ENCODE assay signal across 8 cellular contexts in genomic region chr1:19209439-19209989, GRCh38. TPM values are rescaled to one million over a fixed set of nuclear protein-coding genes. Genes with fewer than 3 reads are reported as not detected.
DNase-seq lines count a peak whose midpoint lies in the region; TF ChIP-seq lines count a peak whose summit lies in the region.

No MANE protein-coding gene starts in this region.

- no peaks in the 10 kb centered on the region for H3K27me3 ChIP-seq in HAP-1 (ENCODE audit: low read depth)
- no peaks in the 10 kb centered on the region for H3K27me3 ChIP-seq in ovary
- no peaks in the 10 kb centered on the region for H3K27me3 ChIP-seq in uterus

- H3K36me3 ChIP-seq in HAP-1 (replicated peaks) (peaks cover 27% of the 10 kb centered on the region), ovary (no peaks in the 10 kb centered on the region), uterus (no peaks in the 10 kb centered on the region)

- WGBS in ovary, 3 donors, result 0 to 1% (median 1%) methylated on average over 28 of the region's 28 CpGs

- in situ Hi-C loops in HAP-1 (cut with MboI; ENCODE audit: low sequenced_read_pairs), result no loop called here

- no peaks in the 10 kb centered on the region for H3K36me3 Mint-ChIP-seq in glutamatergic neuron (ENCODE audit: unreplicated experiment)

- H3K4me3 ChIP-seq in HAP-1 (peak overlapping the region; percentile 91), ovary (peak overlapping the region; percentile 72), uterus (peak overlapping the region; percentile 75 to 81)

- no peaks in the 10 kb centered on the region for H3K27me3 Mint-ChIP-seq in glutamatergic neuron (ENCODE audit: unreplicated experiment)

- no peaks in the 10 kb centered on the region for H3K9me3 Mint-ChIP-seq in glutamatergic neuron (ENCODE audit: unreplicated experiment)

- intact Hi-C loops in ovary (cut with DNase I) (no loop called here), uterus (cut with DNase I; ENCODE audit: low total_unique reads) (no loop called here)

- no peak for TF ChIP-seq EP300 in ovary (IDR thresholded peaks at IDR 0.05)

- H3K9me3 ChIP-seq in HAP-1 (no peaks in the 10 kb centered on the region), ovary (no peaks in the 10 kb centered on the region), uterus (no peaks in the 10 kb centered on the region)

- H3K4me1 Mint-ChIP-seq in glutamatergic neuron (ENCODE audit: low read depth, unreplicated experiment), result peaks cover 13% of the 10 kb centered on the region

- H3K4me1 ChIP-seq in HAP-1 (peaks cover 20% of the 10 kb centered on the region), ovary (ENCODE audit: insufficient read depth) (peaks cover 10% of the 10 kb centered on the region), uterus (peaks cover 13% of the 10 kb centered on the region in 2 donors)

- peak; percentile 70 for DNase-seq in DMS 273 (lab: John Stamatoyannopoulos, UW; ENCODE audit: unreplicated experiment)
- DNase-seq in DMS 273 treated with DMSO at 0.1 percent for 48 hours (lab: John Stamatoyannopoulos, UW), result no peak
- peak in 1 of 2 experiments; percentile 45 for DNase-seq in HAP-1 (ENCODE audit: low spot score in 2 of 2)
- DNase-seq in MV-4-11 (lab: John Stamatoyannopoulos, UW), result peak; percentile 16
- peak; percentile 34 for DNase-seq in activated T-helper 9 cell treated with anti-CD3 and anti-CD28 coated beads, Interleukin-2, amount 50 U/mL, for 16 hours (ENCODE audit: low read depth)
- peak; percentile 40 for DNase-seq in glutamatergic neuron
- DNase-seq in ovary, result peak in 1 of 5 donors; percentile 51
- DNase-seq in uterus, result peak in 1 of 2 donors; percentile 36

- H3K27ac Mint-ChIP-seq in glutamatergic neuron (ENCODE audit: unreplicated experiment), result peak overlapping the region; percentile 67

- no peak for TF ChIP-seq CTCF in glutamatergic neuron (IDR thresholded peaks at IDR 0.05; ENCODE audit: partially characterized antibody, unreplicated experiment)
- TF ChIP-seq CTCF in ovary (IDR thresholded peaks at IDR 0.05), result no peak
- no peak for TF ChIP-seq CTCF in uterus (IDR thresholded peaks at IDR 0.05)

- TF ChIP-seq POLR2A in ovary (IDR thresholded peaks at IDR 0.05) (no peak), uterus (IDR thresholded peaks at IDR 0.05) (no peak)

- H3K27ac ChIP-seq in ovary (peak overlapping the region; percentile 63 to 91), uterus (peak overlapping the region; percentile 86 to 95)

- H3K4me3 Mint-ChIP-seq in glutamatergic neuron (ENCODE audit: unreplicated experiment), result peak overlapping the region; percentile 91

RNA-seq across cellular contexts. Expression of gene UBR4, which starts 0.6 kb away (rescaled TPM):
- total RNA-seq in glutamatergic neuron (ENCODE audit: unreplicated experiment), result 176 TPM
- 100 to 1,000 TPM in 5 of 7 donors, 10 to 100 TPM in 2; 86.7 to 139 (median 120) TPM for total RNA-seq in ovary
- polyA plus RNA-seq in ovary, result 100 to 1,000 TPM in 1 of 2 donors, 10 to 100 TPM in 1; 78.7 to 118 TPM
- total RNA-seq in uterus, result 100 to 1,000 TPM in 3 of 4 donors, 10 to 100 TPM in 1; 50.0 to 161 (median 105) TPM

RNA-seq across cellular contexts. Expression of gene EMC1, which starts 41.8 kb away (rescaled TPM):
- 98.9 TPM for total RNA-seq in glutamatergic neuron (ENCODE audit: unreplicated experiment)
- 10 to 100 TPM; 22.5 to 53.9 (median 34.4) TPM for total RNA-seq in ovary
- 10 to 100 TPM; 15.0 to 36.7 TPM for polyA plus RNA-seq in ovary
- 10 to 100 TPM; 19.4 to 63.9 (median 41.3) TPM for total RNA-seq in uterus

RNA-seq across cellular contexts. Expression of gene MRTO4, which starts 42.1 kb away (rescaled TPM):
- total RNA-seq in glutamatergic neuron (ENCODE audit: unreplicated experiment) (29.1 TPM), ovary (10 to 100 TPM; 14.3 to 49.1 (median 29.9) TPM), uterus (10 to 100 TPM in 3 of 4 donors, 1 to 10 TPM in 1; 4.1 to 34.6 (median 15.9) TPM)
- polyA plus RNA-seq in ovary, result 10 to 100 TPM; 23.2 to 25.3 TPM
